30 cellular contexts compared by ENCODE assay signal in genomic region chr18:10249270-10249669, GRCh38.
A peak's percentile ranks its signal among the peaks of the same experiment; 100 is the strongest.
DNase-seq lines count a peak whose midpoint lies in the region; TF ChIP-seq lines count a peak whose summit lies in the region.
"Had no signal": no experiment of that assay in that cellular context is flagged by ENCODE, and none has a peak within 500 bp of the region (broad histone marks: within the 10 kb centered on the region; RNA-seq: fewer than 3 reads in every experiment).

No MANE protein-coding gene starts in this region.

- no peaks in the 10 kb centered on the region for H3K9me2 ChIP-seq in Karpas-422 (replicated peaks; ENCODE audit: insufficient read depth, low read length)

- TF ChIP-seq CTCF in endodermal cell (conservative IDR thresholded peaks at IDR 0.05), result peak; percentile 67
- TF ChIP-seq CTCF in smooth muscle cell (IDR thresholded peaks at IDR 0.05; ENCODE audit: borderline replicate concordance, insufficient read depth, poor library complexity, severe bottlenecking), result no peak

- no peak overlapping the region for H3K4me3 Mint-ChIP-seq in endodermal cell
- H3K4me3 Mint-ChIP-seq: activated B cell treated with CpG ODN at 0.5 μM for 24 hours; activated CD4-positive, alpha-beta T cell treated with anti-CD3 and anti-CD28 coated beads, Interleukin-2, amount 10 ng/mL, durations not matched to agents 7 days and 5 days; HFFc6; naive B cell; T-cell had no signal

- H3K27me3 ChIP-seq in BLaER1 (no peaks in the 10 kb centered on the region), H7 (ENCODE audit: control insufficient read depth, insufficient read depth, low read length) (no peaks in the 10 kb centered on the region), endodermal cell (ENCODE audit: control insufficient read depth, insufficient read depth, low read length, poor library complexity, severe bottlenecking) (no peaks in the 10 kb centered on the region), smooth muscle cell (ENCODE audit: low read depth) (no peaks in the 10 kb centered on the region), Karpas-422 (ENCODE audit: low read length) (no peaks in the 10 kb centered on the region)
- H3K27me3 ChIP-seq: SJCRH30, tibial nerve had no signal

- H4K20me1 ChIP-seq in BLaER1, result no peaks in the 10 kb centered on the region
- no peaks in the 10 kb centered on the region for H4K20me1 ChIP-seq in smooth muscle cell (ENCODE audit: low read depth)
- H4K20me1 ChIP-seq in Karpas-422 (ENCODE audit: insufficient read depth, low read depth, low read length), result no peaks in the 10 kb centered on the region

- peaks cover 5% of the 10 kb centered on the region for H3K27me3 Mint-ChIP-seq in endodermal cell (ENCODE audit: insufficient read depth)
- H3K27me3 Mint-ChIP-seq: activated B cell treated with CpG ODN at 0.5 μM for 24 hours; activated CD4-positive, alpha-beta T cell treated with anti-CD3 and anti-CD28 coated beads, Interleukin-2, amount 10 ng/mL, durations not matched to agents 7 days and 5 days; naive B cell; T-cell had no signal

- H3F3A ChIP-seq in smooth muscle cell (ENCODE audit: low read depth), result no peaks in the 10 kb centered on the region

- H3K79me2 ChIP-seq in smooth muscle cell (ENCODE audit: low read depth) (no peaks in the 10 kb centered on the region), Karpas-422 (ENCODE audit: low read length) (no peaks in the 10 kb centered on the region)

- peaks cover 84% of the 10 kb centered on the region for H3K4me1 ChIP-seq in BLaER1
- peaks cover 10% of the 10 kb centered on the region for H3K4me1 ChIP-seq in endodermal cell (ENCODE audit: control insufficient read depth, insufficient read depth, low read length)
- no peaks in the 10 kb centered on the region for H3K4me1 ChIP-seq in smooth muscle cell (ENCODE audit: low read depth)
- H3K4me1 ChIP-seq in Karpas-422 (ENCODE audit: low read length), result peaks cover 17% of the 10 kb centered on the region
- H3K4me1 ChIP-seq: SJCRH30 had no signal

- peaks cover 8% of the 10 kb centered on the region for H3K4me1 Mint-ChIP-seq in endodermal cell
- H3K4me1 Mint-ChIP-seq: activated CD4-positive, alpha-beta T cell treated with anti-CD3 and anti-CD28 coated beads, Interleukin-2, amount 10 ng/mL, durations not matched to agents 7 days and 5 days; T-cell had no signal

- peak; percentile 76 for DNase-seq in H7
- peak; percentile 16 for DNase-seq in OCI-M1 (lab: John Stamatoyannopoulos, UW)
- peak; percentile 76 for DNase-seq in endodermal cell
- no peak for DNase-seq in smooth muscle cell (lab: John Stamatoyannopoulos, UW; ENCODE audit: unreplicated experiment)
- DNase-seq in NCI-H2196 (lab: John Stamatoyannopoulos, UW; ENCODE audit: unreplicated experiment), result no peak
- DNase-seq in stimulated activated naive CD4-positive, alpha-beta T cell (lab: John Stamatoyannopoulos, UW), result no peak
- DNase-seq in Karpas-422, result no peak
- DNase-seq: activated B cell treated with CpG ODN at 0.5 μM for 24 hours; activated CD4-positive, alpha-beta T cell treated with anti-CD3 and anti-CD28 coated beads, Interleukin-2, amount 10 ng/mL, durations not matched to agents 7 days and 5 days; activated effector memory CD4-positive, alpha-beta T cell treated with Interleukin-2 at 50 U/mL for 16 hours; activated T-cell treated with anti-CD3 and anti-CD28 coated beads, Interleukin-2, amount 50 U/mL, for 1 hour; amygdala; DMS79; effector CD8-positive, alpha-beta T cell; GDM1; HFFc6; left ventricle myocardium superior; naive B cell; NCI-H1105; NCI-H2029 treated with DMSO at 0.1 percent for 48 hours; NCI-H2227 treated with DMSO at 0.1 percent for 48 hours; NCI-H748 treated with DMSO at 0.1 percent for 48 hours; sigmoid colon; SJCRH30; stimulated activated CD4-positive, alpha-beta T cell treated with anti-CD3 and anti-CD28 coated beads, Interleukin-4, amount 100 ng/mL, for 1 hour; T-cell had no signal

- H3K27ac Mint-ChIP-seq in endodermal cell, result no peak overlapping the region
- H3K27ac Mint-ChIP-seq: activated B cell treated with CpG ODN at 0.5 μM for 24 hours; activated CD4-positive, alpha-beta T cell treated with anti-CD3 and anti-CD28 coated beads, Interleukin-2, amount 10 ng/mL, durations not matched to agents 7 days and 5 days; activated naive CD4-positive, alpha-beta T cell treated with anti-CD3 and anti-CD28 coated beads, Interleukin-2, amount 50 U/mL, for 72 hours; HFFc6; T-cell had no signal

- no peaks in the 10 kb centered on the region for H3K9me3 Mint-ChIP-seq in endodermal cell
- H3K9me3 Mint-ChIP-seq: activated B cell treated with CpG ODN at 0.5 μM for 24 hours; activated CD4-positive, alpha-beta T cell treated with anti-CD3 and anti-CD28 coated beads, Interleukin-2, amount 10 ng/mL, durations not matched to agents 7 days and 5 days; HFFc6 had no signal

- H3K9me3 ChIP-seq in BLaER1 (no peaks in the 10 kb centered on the region), endodermal cell (ENCODE audit: control insufficient read depth, low read length) (no peaks in the 10 kb centered on the region), smooth muscle cell (replicated peaks; ENCODE audit: low read depth) (no peaks in the 10 kb centered on the region), Karpas-422 (ENCODE audit: low read length) (no peaks in the 10 kb centered on the region)
- H3K9me3 ChIP-seq: SJCRH30, tibial nerve had no signal

- H3K27ac ChIP-seq in BLaER1, result no peak overlapping the region
- H3K27ac ChIP-seq in endodermal cell (ENCODE audit: low read depth, low read length), result no peak overlapping the region
- no peak overlapping the region for H3K27ac ChIP-seq in smooth muscle cell (ENCODE audit: low read depth)
- H3K27ac ChIP-seq in Karpas-422 (ENCODE audit: low read length), result no peak overlapping the region
- H3K27ac ChIP-seq: epithelial cell of prostate, sigmoid colon, SJCRH30, tibial nerve had no signal

- 80 to 100% methylated on average over 3 of the region's 3 CpGs for WGBS in endodermal cell (ENCODE audit: insufficient coverage in 1 of 2, insufficient read length in 1 of 2), 2 experiments
- 80% methylated on average over 3 of the region's 3 CpGs for WGBS in smooth muscle cell (ENCODE audit: low lambda C conversion rate)

- H3K36me3 ChIP-seq in BLaER1 (no peaks in the 10 kb centered on the region), H7 (replicated peaks; ENCODE audit: control insufficient read depth, insufficient read depth, low read length) (no peaks in the 10 kb centered on the region), endodermal cell (ENCODE audit: control insufficient read depth, insufficient read depth, low read length) (no peaks in the 10 kb centered on the region), smooth muscle cell (ENCODE audit: low read depth) (no peaks in the 10 kb centered on the region), Karpas-422 (ENCODE audit: insufficient read depth, low read length) (no peaks in the 10 kb centered on the region)
- H3K36me3 ChIP-seq: sigmoid colon, SJCRH30, tibial nerve had no signal

- H3K4me2 ChIP-seq in BLaER1 (peak overlapping the region; percentile 60; the same call in 1 of the 2 replicates), smooth muscle cell (no peak overlapping the region), Karpas-422 (ENCODE audit: low read depth, low read length, poor library complexity, severe bottlenecking) (no peak overlapping the region)

- no peaks in the 10 kb centered on the region for H3K36me3 Mint-ChIP-seq in endodermal cell (ENCODE audit: low read depth)
- H3K36me3 Mint-ChIP-seq: activated naive CD4-positive, alpha-beta T cell treated with anti-CD3 and anti-CD28 coated beads, Interleukin-2, amount 50 U/mL, for 72 hours; naive B cell; T-cell had no signal

- H3K4me3 ChIP-seq in BLaER1 (no peak overlapping the region), H7 (ENCODE audit: insufficient read depth, low read depth, low read length) (no peak overlapping the region), endodermal cell (ENCODE audit: low read length) (no peak overlapping the region), smooth muscle cell (no peak overlapping the region), Karpas-422 (ENCODE audit: low read length) (no peak overlapping the region)
- H3K4me3 ChIP-seq: sigmoid colon, SJCRH30, tibial nerve had no signal

- no peak overlapping the region for H3K9ac ChIP-seq in BLaER1
- no peak overlapping the region for H3K9ac ChIP-seq in endodermal cell (ENCODE audit: extremely low read depth, low read length, poor library complexity, severe bottlenecking)
- H3K9ac ChIP-seq in smooth muscle cell (ENCODE audit: low read depth), result no peak overlapping the region
- H3K9ac ChIP-seq in Karpas-422 (ENCODE audit: low read length), result no peak overlapping the region

- H2AFZ ChIP-seq in smooth muscle cell (ENCODE audit: low read depth) (no peak overlapping the region), Karpas-422 (ENCODE audit: low read length) (no peak overlapping the region)

Comparison
In these comparisons a context has a peak if more than half of its experiments do, and no peak if none do; other contexts are left out.
1. DNase-seq: peak in H7 (single experiment), OCI-M1 (single experiment) and endodermal cell (single experiment); none in smooth muscle cell (single experiment), NCI-H2196 (single experiment), stimulated activated naive CD4-positive, alpha-beta T cell (0 of 6) and Karpas-422 (single experiment).